In the genomic region with DNA sequence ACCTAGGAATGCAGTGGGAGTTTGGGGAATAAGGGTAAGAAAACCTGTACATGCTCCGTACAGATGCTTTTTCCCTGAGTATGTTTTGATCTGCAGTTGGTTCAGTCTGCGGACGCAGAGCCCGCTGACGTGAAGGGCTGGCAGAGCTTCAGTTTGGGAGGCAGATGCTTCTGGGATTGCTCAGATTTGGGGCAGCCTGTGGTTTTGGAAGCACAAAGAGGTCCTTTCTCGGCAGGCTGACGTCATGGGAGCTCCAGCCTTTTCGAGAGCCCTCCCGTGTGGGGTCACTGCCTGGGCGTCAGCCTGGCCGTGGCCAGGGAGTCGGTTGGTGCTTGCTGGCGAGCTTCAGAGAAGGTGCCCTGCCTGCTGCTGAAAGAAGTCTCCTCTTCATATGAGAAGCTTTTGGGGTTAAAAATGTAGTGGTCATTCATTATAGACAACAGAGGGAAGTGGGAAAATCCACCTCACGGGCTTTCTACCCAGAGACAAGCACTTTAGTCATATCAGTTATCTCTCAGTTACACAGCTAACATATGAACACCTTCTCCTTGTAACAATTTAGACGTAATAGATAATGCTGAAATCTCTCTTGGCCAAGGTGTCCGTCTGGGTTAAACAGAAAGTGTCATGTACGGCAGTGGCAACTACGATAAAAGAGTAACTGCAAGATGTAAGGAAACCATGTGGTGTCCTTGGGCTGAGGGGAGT, we compare ENCODE assay signal across 9 cellular contexts. TPM values are rescaled to one million over a fixed set of nuclear protein-coding genes. Genes with fewer than 3 reads are reported as not detected.
A peak's percentile ranks its signal among the peaks of the same experiment; 100 is the strongest.
DNase-seq lines count a peak whose midpoint lies in the region; ATAC-seq and TF ChIP-seq lines count a peak whose summit lies in the region.
"Had no signal": no experiment of that assay in that cellular context is flagged by ENCODE, and none has a peak within 500 bp of the region (broad histone marks: within the 10 kb centered on the region; RNA-seq: fewer than 3 reads in every experiment).

No MANE protein-coding gene starts in this region.

- H3K27me3 Mint-ChIP-seq in GM23338 (ENCODE audit: insufficient read depth, low read depth, poor library complexity) = peaks cover 4% of the 10 kb centered on the region
- H3K27me3 Mint-ChIP-seq in stimulated activated memory B cell treated with anti-CD40 and anti-IgM and Interleukin-4, amounts not matched to agents 10 μg/mL and 1 μg/mL and 100 μg/mL, for 72 hours = no peaks in the 10 kb centered on the region

- ATAC-seq in GM23338 = no peak
- peak; percentile 82 to 91 for ATAC-seq in right cardiac atrium
- no peak for ATAC-seq in stimulated activated memory B cell treated with anti-CD40 and anti-IgM and Interleukin-4, amounts not matched to agents 10 μg/mL and 1 μg/mL and 100 μg/mL, for 72 hours
- no peak for ATAC-seq in activated CD4-positive, CD25-positive, alpha-beta regulatory T cell treated with anti-CD3 and anti-CD28 coated beads, Interleukin-2, amount 50 U/mL, for 24 hours

- no peaks in the 10 kb centered on the region; the same call in 2 of the 3 replicates for H3K9me3 Mint-ChIP-seq in GM23338
- no peaks in the 10 kb centered on the region for H3K9me3 Mint-ChIP-seq in stimulated activated memory B cell treated with anti-CD40 and anti-IgM and Interleukin-4, amounts not matched to agents 10 μg/mL and 1 μg/mL and 100 μg/mL, for 72 hours

- H3K27ac Mint-ChIP-seq in GM23338 = peak overlapping the region; percentile 18; the same call in 1 of the 2 replicates
- H3K27ac Mint-ChIP-seq in stimulated activated memory B cell treated with anti-CD40 and anti-IgM and Interleukin-4, amounts not matched to agents 10 μg/mL and 1 μg/mL and 100 μg/mL, for 72 hours = peak overlapping the region; percentile 36

- no peaks in the 10 kb centered on the region for H3K9me3 ChIP-seq in right cardiac atrium (ENCODE audit: control insufficient read depth, low read length)

- H3F3A ChIP-seq in GM23338 (replicated peaks; ENCODE audit: low read depth) = no peaks in the 10 kb centered on the region

- H4K20me1 ChIP-seq in GM23338 (replicated peaks; ENCODE audit: insufficient read depth) = peaks cover 13% of the 10 kb centered on the region

- H3K4me3 ChIP-seq in GM23338 = no peak overlapping the region
- H3K4me3 ChIP-seq in right cardiac atrium (ENCODE audit: low read length) = no peak overlapping the region

- DNase-seq in GM23338 (ENCODE audit: low spot score) = no peak
- peak; percentile 100 for DNase-seq in astrocyte of the hippocampus (ENCODE audit: low read depth, low spot score)
- peak; percentile 92 to 95 (median 92) for DNase-seq in right cardiac atrium
- DNase-seq in NCI-H1930 (lab: John Stamatoyannopoulos, UW) = no peak
- no peak for DNase-seq in T-helper 9 cell
- no peak for DNase-seq in COR-L47 (lab: John Stamatoyannopoulos, UW)
- DNase-seq: stimulated activated CD4-positive, alpha-beta T cell treated with anti-CD3 and anti-CD28 coated beads, Interleukin-15, amount 100 ng/mL, for 24 hours had no signal

- no peak overlapping the region for H3K27ac ChIP-seq in GM23338 (ENCODE audit: low read depth)
- peak overlapping the region; percentile 59 for H3K27ac ChIP-seq in right cardiac atrium (ENCODE audit: low read length)

- no peaks in the 10 kb centered on the region for H3K9me2 ChIP-seq in GM23338 (ENCODE audit: insufficient read depth)

- 56% methylated on average over 18 of the region's 18 CpGs for WGBS in right cardiac atrium

- peaks cover 3% of the 10 kb centered on the region; the same call in 2 of the 3 replicates for H3K4me1 Mint-ChIP-seq in GM23338
- H3K4me1 Mint-ChIP-seq in stimulated activated memory B cell treated with anti-CD40 and anti-IgM and Interleukin-4, amounts not matched to agents 10 μg/mL and 1 μg/mL and 100 μg/mL, for 72 hours = peaks cover 17% of the 10 kb centered on the region

- intact Hi-C loops in right cardiac atrium (cut with DNase I) = no loop called here

- H3K79me2 ChIP-seq in GM23338 (replicated peaks; ENCODE audit: insufficient read depth) = no peaks in the 10 kb centered on the region

- H3K36me3 Mint-ChIP-seq in GM23338 (ENCODE audit: low read depth) = peaks cover 11% of the 10 kb centered on the region; the same call in 2 of the 3 replicates
- peaks cover 41% of the 10 kb centered on the region for H3K36me3 Mint-ChIP-seq in stimulated activated memory B cell treated with anti-CD40 and anti-IgM and Interleukin-4, amounts not matched to agents 10 μg/mL and 1 μg/mL and 100 μg/mL, for 72 hours

- H2AFZ ChIP-seq in GM23338 = no peak overlapping the region

- H3K27me3 ChIP-seq in GM23338 (ENCODE audit: insufficient read depth) = no peaks in the 10 kb centered on the region
- no peaks in the 10 kb centered on the region for H3K27me3 ChIP-seq in right cardiac atrium (ENCODE audit: control insufficient read depth, insufficient read depth)

- H3K36me3 ChIP-seq in GM23338 (ENCODE audit: insufficient read depth) = no peaks in the 10 kb centered on the region

- no peak for TF ChIP-seq CTCF in GM23338 (conservative IDR thresholded peaks at IDR 0.05; ENCODE audit: low read depth in 2 of 2)

- no peaks in the 10 kb centered on the region for H3K4me1 ChIP-seq in GM23338 (ENCODE audit: insufficient read depth)
- no peaks in the 10 kb centered on the region for H3K4me1 ChIP-seq in right cardiac atrium (ENCODE audit: control insufficient read depth, insufficient read depth, low read length)

- no peak overlapping the region for H3K4me2 ChIP-seq in GM23338

- H3K4me3 Mint-ChIP-seq in GM23338 = no peak overlapping the region; the same call in 2 of the 3 replicates
- no peak overlapping the region for H3K4me3 Mint-ChIP-seq in stimulated activated memory B cell treated with anti-CD40 and anti-IgM and Interleukin-4, amounts not matched to agents 10 μg/mL and 1 μg/mL and 100 μg/mL, for 72 hours

TF ChIP-seq in GM23338, 12 proteins besides CTCF, POLR2A, EP300 and RAD21 (continues in another document):
- TF ChIP-seq JUNB (IDR thresholded peaks at IDR 0.05; ENCODE audit: unreplicated experiment) = no peak
- no peak for TF ChIP-seq EZH2phosphoT487 (IDR thresholded peaks at IDR 0.05; ENCODE audit: unreplicated experiment)
- TF ChIP-seq EZH2 (IDR thresholded peaks at IDR 0.05; ENCODE audit: low read depth, unreplicated experiment) = no peak
- no peak for TF ChIP-seq STAT1 (IDR thresholded peaks at IDR 0.05; ENCODE audit: unreplicated experiment)
- TF ChIP-seq, protein P1, sequence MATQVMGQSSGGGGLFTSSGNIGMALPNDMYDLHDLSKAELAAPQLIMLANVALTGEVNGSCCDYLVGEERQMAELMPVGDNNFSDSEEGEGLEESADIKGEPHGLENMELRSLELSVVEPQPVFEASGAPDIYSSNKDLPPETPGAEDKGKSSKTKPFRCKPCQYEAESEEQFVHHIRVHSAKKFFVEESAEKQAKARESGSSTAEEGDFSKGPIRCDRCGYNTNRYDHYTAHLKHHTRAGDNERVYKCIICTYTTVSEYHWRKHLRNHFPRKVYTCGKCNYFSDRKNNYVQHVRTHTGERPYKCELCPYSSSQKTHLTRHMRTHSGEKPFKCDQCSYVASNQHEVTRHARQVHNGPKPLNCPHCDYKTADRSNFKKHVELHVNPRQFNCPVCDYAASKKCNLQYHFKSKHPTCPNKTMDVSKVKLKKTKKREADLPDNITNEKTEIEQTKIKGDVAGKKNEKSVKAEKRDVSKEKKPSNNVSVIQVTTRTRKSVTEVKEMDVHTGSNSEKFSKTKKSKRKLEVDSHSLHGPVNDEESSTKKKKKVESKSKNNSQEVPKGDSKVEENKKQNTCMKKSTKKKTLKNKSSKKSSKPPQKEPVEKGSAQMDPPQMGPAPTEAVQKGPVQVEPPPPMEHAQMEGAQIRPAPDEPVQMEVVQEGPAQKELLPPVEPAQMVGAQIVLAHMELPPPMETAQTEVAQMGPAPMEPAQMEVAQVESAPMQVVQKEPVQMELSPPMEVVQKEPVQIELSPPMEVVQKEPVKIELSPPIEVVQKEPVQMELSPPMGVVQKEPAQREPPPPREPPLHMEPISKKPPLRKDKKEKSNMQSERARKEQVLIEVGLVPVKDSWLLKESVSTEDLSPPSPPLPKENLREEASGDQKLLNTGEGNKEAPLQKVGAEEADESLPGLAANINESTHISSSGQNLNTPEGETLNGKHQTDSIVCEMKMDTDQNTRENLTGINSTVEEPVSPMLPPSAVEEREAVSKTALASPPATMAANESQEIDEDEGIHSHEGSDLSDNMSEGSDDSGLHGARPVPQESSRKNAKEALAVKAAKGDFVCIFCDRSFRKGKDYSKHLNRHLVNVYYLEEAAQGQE (IDR thresholded peaks at IDR 0.05; ENCODE audit: unreplicated experiment) = no peak

RNA-seq across cellular contexts. Expression of gene TPCN2, which starts 26.8 kb away (rescaled TPM):
- total RNA-seq in GM23338 (2014; rRNA removed; shearing (Covaris generic)) = 14.7 and 15.1 TPM in 2 replicates
- polyA plus RNA-seq in GM23338 (2016; fragmentation: Nextera tagmentation; extraction: Ambion mirVana) = 5.8 and 6.5 TPM in 2 replicates
- 10 to 100 TPM in 1 of 4 donors, 1 to 10 TPM in 3; 7.2 to 11.1 (median 9.0) TPM for total RNA-seq in right cardiac atrium
- 7.0 TPM for polyA plus RNA-seq in right cardiac atrium

Comparison
In these comparisons a context has a peak if more than half of its experiments do, and no peak if none do; other contexts are left out.
1. ATAC-seq: peak in right cardiac atrium (2 of 2); none in GM23338 (single experiment), stimulated activated memory B cell treated with anti-CD40 and anti-IgM and Interleukin-4, amounts not matched to agents 10 μg/mL and 1 μg/mL and 100 μg/mL, for 72 hours (single experiment) and activated CD4-positive, CD25-positive, alpha-beta regulatory T cell treated with anti-CD3 and anti-CD28 coated beads, Interleukin-2, amount 50 U/mL, for 24 hours (0 of 2).
2. DNase-seq: peak in astrocyte of the hippocampus (single experiment) and right cardiac atrium (3 of 3); none in GM23338 (single experiment), NCI-H1930 (0 of 2), T-helper 9 cell (single experiment) and COR-L47 (single experiment).